In the genomic region with DNA sequence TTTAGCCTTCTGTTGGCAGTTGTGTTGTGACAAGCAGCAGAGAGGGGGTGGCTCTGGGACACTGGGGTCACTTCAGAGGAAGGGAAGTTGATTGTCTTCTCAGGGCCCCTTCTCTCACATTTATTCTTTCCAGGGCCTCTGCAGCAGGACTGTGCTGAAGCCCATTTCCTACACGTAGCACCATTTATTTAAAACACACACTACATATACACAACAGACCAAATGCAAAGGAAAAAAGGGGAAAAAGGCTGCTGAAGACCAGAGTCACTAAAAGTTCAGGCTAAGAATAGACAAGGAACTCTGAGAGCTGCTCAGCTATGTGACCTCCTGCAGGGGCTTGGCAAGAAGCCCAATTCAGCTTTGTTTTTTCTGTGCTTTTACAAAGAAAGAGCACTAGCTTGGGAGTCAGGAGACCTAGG, we compare ENCODE assay signal across 8 cellular contexts. TPM values are rescaled to one million over a fixed set of nuclear protein-coding genes. Genes with fewer than 3 reads are reported as not detected.
DNase-seq lines count a peak whose midpoint lies in the region; ATAC-seq and TF ChIP-seq lines count a peak whose summit lies in the region.

No MANE protein-coding gene starts in this region.

- POLR2A ChIA-PET in RWPE1 (lab: Yijun Ruan, JAX; ENCODE audit: low non-redundant PET), result no interaction called here

- CTCF ChIA-PET in RWPE1 (lab: Yijun Ruan, JAX), result no interaction called here

- no peaks in the 10 kb centered on the region for H3K27me3 ChIP-seq in adipocyte (replicated peaks; ENCODE audit: control insufficient read depth, insufficient read depth, low read length)

- H3K9me3 ChIP-seq in adipocyte (ENCODE audit: control insufficient read depth, low read length), result no peaks in the 10 kb centered on the region

- H3K27ac ChIP-seq in temporal lobe (ENCODE audit: low read depth, low read length) (peak overlapping the region; percentile 44), RWPE1 (no peak overlapping the region)

- H3K4me3 ChIP-seq in adipocyte (ENCODE audit: low read length), result peak overlapping the region; percentile 59

- ATAC-seq in GM21529 (IDR thresholded peaks at IDR 0.05; ENCODE audit: unreplicated experiment), result no peak

- H3K36me3 ChIP-seq in adipocyte (ENCODE audit: control insufficient read depth, insufficient read depth, low read length, severe bottlenecking), result no peaks in the 10 kb centered on the region

- peak overlapping the region; percentile 55 for H3K9ac ChIP-seq in adipocyte (ENCODE audit: low read length)

- TF ChIP-seq CTCF in RWPE1 (conservative IDR thresholded peaks at IDR 0.05; ENCODE audit: low read depth), result no peak

- peak; percentile 57 for DNase-seq in KG1 (lab: John Stamatoyannopoulos, UW)
- peak; percentile 69 for DNase-seq in adipocyte (ENCODE audit: low read depth)
- peak; percentile 92 for DNase-seq in iris pigment epithelial cell (ENCODE audit: low read depth)
- DNase-seq in RWPE1 (ENCODE audit: low spot score), result no peak
- no peak for DNase-seq in activated effector memory CD4-positive, alpha-beta T cell treated with anti-CD3 and anti-CD28 coated beads, Interleukin-2, amount 50 U/mL, for 16 hours
- DNase-seq in activated CD8-positive, alpha-beta memory T cell treated with anti-CD3 and anti-CD28 coated beads for 24 hours, result no peak

- peaks cover 35% of the 10 kb centered on the region for H3K4me1 ChIP-seq in adipocyte (ENCODE audit: control insufficient read depth, insufficient read depth, low read length)

RNA-seq across cellular contexts. Expression of a gene that starts 28.3 kb away (rescaled TPM):
- total RNA-seq in temporal lobe, result 0.25 TPM

RNA-seq across cellular contexts. Expression of a gene that starts 39.4 kb away (rescaled TPM):
- total RNA-seq in temporal lobe, result 8.1 TPM

Comparison
In these comparisons a context has a peak if more than half of its experiments do, and no peak if none do; other contexts are left out.
1. DNase-seq: peak in KG1 (single experiment), adipocyte (single experiment) and iris pigment epithelial cell (single experiment); none in RWPE1 (single experiment), activated effector memory CD4-positive, alpha-beta T cell treated with anti-CD3 and anti-CD28 coated beads, Interleukin-2, amount 50 U/mL, for 16 hours (single experiment) and activated CD8-positive, alpha-beta memory T cell treated with anti-CD3 and anti-CD28 coated beads for 24 hours (single experiment).